In the genomic region with DNA sequence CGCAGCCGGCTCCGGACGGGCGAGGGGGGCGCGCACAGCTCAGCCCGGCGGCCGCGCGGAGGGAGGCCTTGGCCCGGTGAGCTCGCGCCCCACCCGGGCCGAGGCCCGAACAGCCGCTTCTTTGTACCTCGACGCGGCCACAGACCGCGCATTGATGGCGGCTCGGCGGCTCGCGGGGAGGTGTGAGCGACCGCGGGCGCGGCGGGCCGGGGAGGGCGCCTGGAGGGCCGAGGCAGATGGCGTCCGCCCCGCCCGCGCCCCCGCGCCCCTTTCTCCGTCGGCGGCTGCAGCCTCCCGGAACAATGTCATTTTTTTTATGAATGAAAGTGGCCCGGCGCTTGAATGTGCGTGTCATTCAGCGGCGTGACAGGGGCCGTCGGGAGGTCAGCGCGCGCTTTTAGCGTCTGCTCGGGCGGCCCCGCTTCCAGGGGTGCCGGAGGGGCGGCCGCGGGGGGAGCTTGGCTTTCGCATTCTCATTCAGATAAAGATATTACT, we compare ENCODE assay signal across 9 cellular contexts. TPM values are rescaled to one million over a fixed set of nuclear protein-coding genes. Genes with fewer than 3 reads are reported as not detected.
DNase-seq lines count a peak whose midpoint lies in the region; ATAC-seq and TF ChIP-seq lines count a peak whose summit lies in the region.
"Had no signal": no experiment of that assay in that cellular context is flagged by ENCODE, and none has a peak within 500 bp of the region (broad histone marks: within the 10 kb centered on the region; RNA-seq: fewer than 3 reads in every experiment).

No MANE protein-coding gene starts in this region.

- no peak for TF ChIP-seq POLR2A in NB4 (IDR thresholded peaks at IDR 0.05; ENCODE audit: extremely low read depth, insufficient read length)

- TF ChIP-seq CTCF in C4-2B (conservative IDR thresholded peaks at IDR 0.05): no peak
- TF ChIP-seq CTCF in NB4 (IDR thresholded peaks at IDR 0.05; ENCODE audit: low read depth, low read length): no peak
- TF ChIP-seq CTCF in endodermal cell (conservative IDR thresholded peaks at IDR 0.05): no peak

- H3K4me1 Mint-ChIP-seq in endodermal cell: no peaks in the 10 kb centered on the region

- DNase-seq in NB4 (ENCODE audit: low read depth) (peak; percentile 41), endodermal cell (no peak), neuronal stem cell (ENCODE audit: low spot score) (no peak), NOMO-1 (lab: John Stamatoyannopoulos, UW; ENCODE audit: unreplicated experiment in 2 of 2) (no peak)
- no peak for DNase-seq in effector memory CD4-positive, alpha-beta T cell
- DNase-seq: activated CD4-positive, alpha-beta memory T cell treated with anti-CD3 and anti-CD28 coated beads for 36 hours had no signal

- peak overlapping the region; percentile 22 for H2BK12ac ChIP-seq in neuronal stem cell (ENCODE audit: low read length)

- H2BK5ac ChIP-seq in neuronal stem cell (ENCODE audit: low read length): no peak overlapping the region

- H3K4me1 ChIP-seq in endodermal cell (ENCODE audit: control insufficient read depth, insufficient read depth, low read length): peaks cover 7% of the 10 kb centered on the region
- H3K4me1 ChIP-seq in neuronal stem cell (ENCODE audit: control insufficient read depth in 2 of 2, insufficient read depth in 1 of 2, low read depth in 1 of 2, low read length in 2 of 2): peaks cover 12 to 19% of the 10 kb centered on the region in 2 donors
- peaks cover 16% of the 10 kb centered on the region for H3K4me1 ChIP-seq in effector memory CD4-positive, alpha-beta T cell (ENCODE audit: control insufficient read depth, insufficient read depth, low read length, poor library complexity, severe bottlenecking)

- no peak overlapping the region for H4K8ac ChIP-seq in neuronal stem cell (ENCODE audit: low read depth, low read length)

- no peak overlapping the region for H4K91ac ChIP-seq in neuronal stem cell (ENCODE audit: low read depth, low read length, poor library complexity)

- no peak overlapping the region for H2AK5ac ChIP-seq in neuronal stem cell (ENCODE audit: low read depth, low read length)

- H3K23ac ChIP-seq in neuronal stem cell (ENCODE audit: low read depth, low read length, poor library complexity): peak overlapping the region; percentile 55

- 0 to 1% methylated on average over 44 to 68 of the region's 68 CpGs for WGBS in endodermal cell (ENCODE audit: insufficient coverage in 1 of 2, insufficient read length in 1 of 2), 2 experiments
- no CpG with 5 or more reads among the region's 68 CpGs for WGBS in neuronal stem cell (ENCODE audit: extremely low coverage in 2 of 2, insufficient read length in 2 of 2, insufficient replicate concordance in 1 of 2), 2 donors

- peak overlapping the region; percentile 67 for H2BK15ac ChIP-seq in neuronal stem cell (ENCODE audit: low read length)

- peak overlapping the region; percentile 73 for H2AFZ ChIP-seq in neuronal stem cell (ENCODE audit: low read length)

- H3K4ac ChIP-seq in neuronal stem cell (ENCODE audit: low read length): no peak overlapping the region

- no peak for ATAC-seq in HG03045 (IDR thresholded peaks at IDR 0.05; ENCODE audit: unreplicated experiment)
- ATAC-seq in HG03442 (IDR thresholded peaks at IDR 0.05; ENCODE audit: unreplicated experiment): no peak

- H3K9me3 ChIP-seq in endodermal cell (ENCODE audit: control insufficient read depth, low read length) (no peaks in the 10 kb centered on the region), neuronal stem cell (replicated peaks in 1 of 2; ENCODE audit: control insufficient read depth in 2 of 2, insufficient read depth in 1 of 2, low read depth in 1 of 2, low read length in 2 of 2) (peaks cover 0 to 2% of the 10 kb centered on the region in 2 donors)
- H3K9me3 ChIP-seq in effector memory CD4-positive, alpha-beta T cell (ENCODE audit: control insufficient read depth, low read length): no peaks in the 10 kb centered on the region

- peaks cover 5% of the 10 kb centered on the region for H3K36me3 Mint-ChIP-seq in endodermal cell (ENCODE audit: low read depth)
- H3K36me3 Mint-ChIP-seq: activated CD4-positive, alpha-beta memory T cell treated with anti-CD3 and anti-CD28 coated beads for 36 hours had no signal

- no peak overlapping the region for H3K27ac Mint-ChIP-seq in endodermal cell
- H3K27ac Mint-ChIP-seq: activated CD4-positive, alpha-beta memory T cell treated with anti-CD3 and anti-CD28 coated beads for 36 hours had no signal

- H3K27me3 ChIP-seq in endodermal cell (ENCODE audit: control insufficient read depth, insufficient read depth, low read length, poor library complexity, severe bottlenecking): peaks cover 17% of the 10 kb centered on the region
- H3K27me3 ChIP-seq in neuronal stem cell (ENCODE audit: control insufficient read depth in 3 of 3, insufficient read depth in 3 of 3, low read depth in 1 of 3, low read length in 3 of 3): peaks cover 11 to 41% (median 32%) of the 10 kb centered on the region in 3 experiments
- H3K27me3 ChIP-seq in effector memory CD4-positive, alpha-beta T cell (replicated peaks; ENCODE audit: control insufficient read depth, insufficient read depth, low read length, poor library complexity, severe bottlenecking): peaks cover 30% of the 10 kb centered on the region

- H3K18ac ChIP-seq in neuronal stem cell (ENCODE audit: low read length): peak overlapping the region; percentile 97

- H3K36me3 ChIP-seq in endodermal cell (ENCODE audit: control insufficient read depth, insufficient read depth, low read length) (no peaks in the 10 kb centered on the region), neuronal stem cell (replicated peaks in 1 of 2; ENCODE audit: control insufficient read depth in 2 of 2, insufficient read depth in 2 of 2, low read length in 2 of 2) (peaks cover 0 to 5% of the 10 kb centered on the region in 2 donors)
- no peaks in the 10 kb centered on the region for H3K36me3 ChIP-seq in effector memory CD4-positive, alpha-beta T cell (ENCODE audit: control insufficient read depth, insufficient read depth, low read length)

- no peak overlapping the region for H2BK120ac ChIP-seq in neuronal stem cell (ENCODE audit: low read depth, low read length)

- H3K14ac ChIP-seq in neuronal stem cell (ENCODE audit: low read length): no peak overlapping the region

- peak overlapping the region; percentile 94 for H3K4me2 ChIP-seq in neuronal stem cell (ENCODE audit: insufficient read depth, low read length, poor library complexity, severe bottlenecking)

- no peaks in the 10 kb centered on the region for H3K9me3 Mint-ChIP-seq in endodermal cell
- H3K9me3 Mint-ChIP-seq: activated CD4-positive, alpha-beta memory T cell treated with anti-CD3 and anti-CD28 coated beads for 36 hours had no signal

- peaks cover 27% of the 10 kb centered on the region for H3K27me3 Mint-ChIP-seq in endodermal cell (ENCODE audit: insufficient read depth)

- peak overlapping the region; percentile 66 for H3K4me3 Mint-ChIP-seq in endodermal cell
- H3K4me3 Mint-ChIP-seq: activated CD4-positive, alpha-beta memory T cell treated with anti-CD3 and anti-CD28 coated beads for 36 hours had no signal

- H3K27ac ChIP-seq in C4-2B (peak overlapping the region; percentile 61), endodermal cell (ENCODE audit: low read depth, low read length) (no peak overlapping the region), neuronal stem cell (replicated peaks; ENCODE audit: low read length) (no peak overlapping the region)
- H3K27ac ChIP-seq in effector memory CD4-positive, alpha-beta T cell (ENCODE audit: insufficient read depth, low read length, poor library complexity, severe bottlenecking): no peak overlapping the region

- H3K9ac ChIP-seq in endodermal cell (ENCODE audit: extremely low read depth, low read length, poor library complexity, severe bottlenecking): peak overlapping the region; percentile 34
- peak overlapping the region; percentile 70 for H3K9ac ChIP-seq in neuronal stem cell (ENCODE audit: low read depth, low read length, poor library complexity)

- H3K4me3 ChIP-seq in NB4 (ENCODE audit: low read depth, low read length) (no peak overlapping the region), endodermal cell (ENCODE audit: low read length) (peak overlapping the region; percentile 80), neuronal stem cell (ENCODE audit: low read length in 2 of 2) (peak overlapping the region; percentile 64 to 88)
- no peak overlapping the region for H3K4me3 ChIP-seq in effector memory CD4-positive, alpha-beta T cell (ENCODE audit: insufficient read depth, low read depth, low read length, poor library complexity, severe bottlenecking)

- peaks cover 15% of the 10 kb centered on the region for H3K79me1 ChIP-seq in neuronal stem cell (ENCODE audit: low read depth, low read length)

RNA-seq across cellular contexts. Expression of gene FGFR3, which starts 1.8 kb away (rescaled TPM):
- 100 to 1,000 TPM; 107 to 125 TPM for total RNA-seq in endodermal cell
- polyA plus RNA-seq in endodermal cell (2013, experiment 1 of 2): 86.3 TPM
- 66.7 TPM for polyA plus RNA-seq in endodermal cell (2013, experiment 2 of 2)
- 7.2 TPM for polyA plus RNA-seq in neuronal stem cell (2013, experiment 1 of 2)
- polyA plus RNA-seq in neuronal stem cell (2013, experiment 2 of 2): 7.6 TPM

Comparison
In these comparisons a context has a peak if more than half of its experiments do, and no peak if none do; other contexts are left out.
1. H3K4me3 ChIP-seq: peak in endodermal cell (single experiment) and neuronal stem cell (2 of 2); none in NB4 (single experiment) and effector memory CD4-positive, alpha-beta T cell (single experiment).